9 cellular contexts compared by ENCODE assay signal in the genomic region with DNA sequence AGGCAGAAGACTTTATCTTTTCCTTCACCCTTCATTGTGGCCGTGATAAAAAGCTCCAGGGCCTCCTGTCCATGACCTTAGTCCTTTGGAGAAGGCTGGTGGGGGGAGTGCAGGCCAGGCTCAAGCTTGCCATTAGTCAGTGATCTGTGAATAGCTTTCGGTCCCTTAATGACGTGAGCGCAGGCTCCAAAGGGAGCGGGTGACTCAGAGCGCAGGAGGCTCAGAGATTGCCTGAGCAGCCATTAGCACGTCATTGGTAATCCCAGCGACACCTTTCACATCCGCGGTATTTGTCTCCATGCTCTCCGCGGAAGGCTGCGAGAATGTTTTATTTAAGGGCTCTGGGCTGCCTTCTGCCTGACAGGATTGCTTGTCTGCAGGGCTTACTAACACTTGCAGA.
A peak's percentile ranks its signal among the peaks of the same experiment; 100 is the strongest.
DNase-seq lines count a peak whose midpoint lies in the region; ATAC-seq and TF ChIP-seq lines count a peak whose summit lies in the region.
"Had no signal": no experiment of that assay in that cellular context is flagged by ENCODE, and none has a peak within 500 bp of the region (broad histone marks: within the 10 kb centered on the region; RNA-seq: fewer than 3 reads in every experiment).

No MANE protein-coding gene starts in this region.

- CTCF ChIA-PET in CD4-positive, alpha-beta memory T cell (lab: Charles Lee; ENCODE audit: partially characterized antibody): no interaction called here

- no peak overlapping the region for H3K27ac Mint-ChIP-seq in CD4-positive, alpha-beta memory T cell

- in situ Hi-C loops in G401 (cut with HindIII; ENCODE audit: low sequenced_read_pairs): no loop called here

- no peak overlapping the region for H3K27ac ChIP-seq in CD4-positive, alpha-beta memory T cell (ENCODE audit: low read depth, low read length)

- peaks cover 0 to 5% (median 2%) of the 10 kb centered on the region in 8 donors for H3K9me3 Mint-ChIP-seq in CD4-positive, alpha-beta memory T cell

- H3K27me3 ChIP-seq in neuron (ENCODE audit: insufficient read depth, low read length): no peaks in the 10 kb centered on the region
- no peaks in the 10 kb centered on the region for H3K27me3 ChIP-seq in CD4-positive, alpha-beta memory T cell (ENCODE audit: insufficient read depth, low read length)

- H3K36me3 ChIP-seq in neuron (ENCODE audit: insufficient read depth, low read length): no peaks in the 10 kb centered on the region
- H3K36me3 ChIP-seq in CD4-positive, alpha-beta memory T cell (ENCODE audit: insufficient read depth, low read length): no peaks in the 10 kb centered on the region

- ATAC-seq in HG02623 (IDR thresholded peaks at IDR 0.05; ENCODE audit: unreplicated experiment): no peak

- POLR2A ChIA-PET in CD4-positive, alpha-beta memory T cell (lab: Charles Lee; ENCODE audit: partially characterized antibody): no interaction called here

- H3K4me3 Mint-ChIP-seq in CD4-positive, alpha-beta memory T cell: no peak overlapping the region
- H3K4me3 Mint-ChIP-seq: central memory CD8-positive, alpha-beta T cell had no signal

- TF ChIP-seq CTCF in fibroblast of villous mesenchyme (IDR thresholded peaks at IDR 0.05; ENCODE audit: insufficient read depth, low read depth, low read length): no peak

- DNase-seq in G401 (ENCODE audit: low spot score): peak; percentile 9
- DNase-seq in SK-N-DZ (ENCODE audit: low spot score): peak; percentile 38
- peak; percentile 99 for DNase-seq in fibroblast of villous mesenchyme (ENCODE audit: low read depth)
- no peak for DNase-seq in NCI-H2196 treated with DMSO at 0.1 percent for 48 hours (lab: John Stamatoyannopoulos, UW; ENCODE audit: unreplicated experiment)
- no peak for DNase-seq in DMS 273 (lab: John Stamatoyannopoulos, UW; ENCODE audit: unreplicated experiment)
- DNase-seq in CD4-positive, alpha-beta memory T cell: no peak

- intact Hi-C loops in CD4-positive, alpha-beta memory T cell (cut with micrococcal nuclease): no loop called here

- H3K4me1 ChIP-seq in neuron (ENCODE audit: insufficient read depth, low read length): peaks cover 8% of the 10 kb centered on the region
- no peaks in the 10 kb centered on the region for H3K4me1 ChIP-seq in CD4-positive, alpha-beta memory T cell (ENCODE audit: insufficient read depth, low read length)

- no peaks in the 10 kb centered on the region for H3K36me3 Mint-ChIP-seq in CD4-positive, alpha-beta memory T cell

- peak overlapping the region; percentile 67 for H2AFZ ChIP-seq in neuron (ENCODE audit: low read depth, low read length)

- H3K9me3 ChIP-seq in neuron (ENCODE audit: low read length): no peaks in the 10 kb centered on the region
- no peaks in the 10 kb centered on the region for H3K9me3 ChIP-seq in CD4-positive, alpha-beta memory T cell (ENCODE audit: control insufficient read depth in 1 of 2, low read length in 2 of 2)

- H3K4me3 ChIP-seq in fibroblast of villous mesenchyme (ENCODE audit: low read depth, low read length) (peak overlapping the region; percentile 27), neuron (ENCODE audit: low read length) (peak overlapping the region; percentile 46)
- H3K4me3 ChIP-seq in CD4-positive, alpha-beta memory T cell (ENCODE audit: low read length in 2 of 2): no peak overlapping the region

- H3K4me1 Mint-ChIP-seq in CD4-positive, alpha-beta memory T cell: no peaks in the 10 kb centered on the region
- H3K4me1 Mint-ChIP-seq: central memory CD8-positive, alpha-beta T cell had no signal

- no peaks in the 10 kb centered on the region for H3K27me3 Mint-ChIP-seq in CD4-positive, alpha-beta memory T cell
- H3K27me3 Mint-ChIP-seq: central memory CD8-positive, alpha-beta T cell had no signal

Comparison
In these comparisons a context has a peak if more than half of its experiments do, and no peak if none do; other contexts are left out.
1. DNase-seq: peak in G401 (single experiment), SK-N-DZ (single experiment) and fibroblast of villous mesenchyme (single experiment); none in NCI-H2196 treated with DMSO at 0.1 percent for 48 hours (single experiment), DMS 273 (single experiment) and CD4-positive, alpha-beta memory T cell (0 of 5).
2. H3K4me3 ChIP-seq: peak in fibroblast of villous mesenchyme (single experiment) and neuron (single experiment); none in CD4-positive, alpha-beta memory T cell (0 of 2).